In genomic region chr13:97944396-97945029, GRCh38 we compare ENCODE assay signal across 1 cellular context.
TF ChIP-seq lines count a peak whose summit lies in the region.

No MANE protein-coding gene starts in this region.

TF ChIP-seq in K562, 482 proteins besides CTCF, POLR2A, EP300 and RAD21 (continued from another document):
- TF ChIP-seq PATZ1 (CRISPR knock-in tag; IDR thresholded peaks at IDR 0.05; ENCODE audit: borderline replicate concordance), result no peak
